In the genomic region with DNA sequence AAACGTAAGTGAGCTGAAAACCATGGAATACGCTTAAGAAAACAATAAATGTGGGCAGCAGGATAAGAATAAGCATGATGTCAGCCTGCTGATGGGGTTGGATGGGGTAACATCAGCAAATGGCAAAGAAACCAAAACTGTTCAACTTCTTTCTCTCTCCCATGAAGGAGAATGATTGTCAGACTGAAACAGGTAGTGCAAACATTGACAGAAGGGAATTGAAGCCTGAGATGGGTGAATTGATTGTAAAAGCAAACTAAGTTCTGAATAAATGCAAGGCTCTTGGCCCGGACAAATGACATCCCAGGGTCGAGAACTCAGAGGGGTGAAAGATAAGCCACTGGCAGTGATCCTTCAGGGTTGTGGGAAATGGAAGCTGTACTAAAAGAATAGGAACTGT, we compare ENCODE assay signal across 19 cellular contexts.
DNase-seq lines count a peak whose midpoint lies in the region; ATAC-seq and TF ChIP-seq lines count a peak whose summit lies in the region.
"Had no signal": no experiment of that assay in that cellular context is flagged by ENCODE, and none has a peak within 500 bp of the region (broad histone marks: within the 10 kb centered on the region; RNA-seq: fewer than 3 reads in every experiment).

No MANE protein-coding gene starts in this region.

- DNase-seq in CD1c-positive myeloid dendritic cell (ENCODE audit: extremely low spot score) (peak; percentile 51), GM12865 (ENCODE audit: low read depth) (peak; percentile 64), left lobe of liver (ENCODE audit: low spot score) (no peak)
- no peak for DNase-seq in stimulated activated CD4-positive, alpha-beta T cell treated with anti-CD3 and anti-CD28 coated beads, Interleukin-2, amount 100 ng/mL, for 24 hours
- no peak for DNase-seq in activated effector memory CD4-positive, alpha-beta T cell treated with anti-CD3 and anti-CD28 coated beads, Interleukin-2, amount 50 U/mL, for 16 hours
- DNase-seq: activated naive CD8-positive, alpha-beta T cell treated with anti-CD3 and anti-CD28 coated beads, Interleukin-2, amount 10 ng/mL, durations not matched to agents 7 days and 5 days; BE2C; DMS 273 treated with DMSO at 0.1 percent for 48 hours; foreskin melanocyte; MM.1S; natural killer cell; NCI-H2029 treated with DMSO at 0.1 percent for 48 hours; psoas muscle; stimulated activated CD4-positive, alpha-beta T cell treated with anti-CD3 and anti-CD28 coated beads, Interleukin-15, amount 100 ng/mL, for 24 hours had no signal

- H3K9ac ChIP-seq in OCI-LY1 (ENCODE audit: low read length) = no peak overlapping the region

- no peaks in the 10 kb centered on the region for H3K36me3 ChIP-seq in OCI-LY1 (ENCODE audit: insufficient read depth, low read length)
- H3K36me3 ChIP-seq: BE2C had no signal

- H3F3A ChIP-seq in OCI-LY1 (ENCODE audit: insufficient read depth, low read length) = peaks cover 4% of the 10 kb centered on the region; the same call in 1 of the 2 replicates

- no peak overlapping the region for H2AFZ ChIP-seq in OCI-LY1 (ENCODE audit: low read length)
- H2AFZ ChIP-seq: GM23338 had no signal

- no peaks in the 10 kb centered on the region for H4K20me1 ChIP-seq in OCI-LY1 (ENCODE audit: insufficient read depth, low read length)

- peaks cover 80% of the 10 kb centered on the region for H3K4me1 ChIP-seq in OCI-LY1 (ENCODE audit: insufficient read depth, low read length, severe bottlenecking)
- H3K4me1 ChIP-seq: BE2C had no signal

- no peaks in the 10 kb centered on the region for H3K9me2 ChIP-seq in OCI-LY1 (ENCODE audit: low read depth, low read length)

- no peaks in the 10 kb centered on the region for H3K27me3 ChIP-seq in OCI-LY1 (ENCODE audit: insufficient read depth, low read length)
- H3K27me3 ChIP-seq: BE2C had no signal

- peak overlapping the region; percentile 29 for H3K27ac ChIP-seq in OCI-LY1 (ENCODE audit: low read depth, low read length, poor library complexity, severe bottlenecking)
- H3K27ac ChIP-seq: psoas muscle, VCaP had no signal

- peak; percentile 51 for ATAC-seq in left lobe of liver
- ATAC-seq in GM19023 (IDR thresholded peaks at IDR 0.05; ENCODE audit: unreplicated experiment) = no peak
- ATAC-seq: GM23338, natural killer cell, psoas muscle had no signal

- H3K79me2 ChIP-seq in OCI-LY1 (ENCODE audit: insufficient read depth, low read length) = no peaks in the 10 kb centered on the region

- H3K9me3 ChIP-seq in OCI-LY1 (ENCODE audit: low read length) = no peaks in the 10 kb centered on the region
- H3K9me3 ChIP-seq: BE2C, psoas muscle had no signal

- TF ChIP-seq CTCF in GM12865 (IDR thresholded peaks at IDR 0.05; ENCODE audit: insufficient read depth, low read depth, low read length, missing control alignments) = no peak
- no peak for TF ChIP-seq CTCF in OCI-LY1 (IDR thresholded peaks at IDR 0.05; ENCODE audit: low read length)

- H3K4me2 ChIP-seq in OCI-LY1 (ENCODE audit: low read length) = no peak overlapping the region
- H3K4me2 ChIP-seq: GM23338 had no signal

- no peak overlapping the region for H3K4me3 ChIP-seq in GM12865 (ENCODE audit: low read depth, low read length)
- no peak overlapping the region for H3K4me3 ChIP-seq in OCI-LY1 (ENCODE audit: low read depth, low read length, poor library complexity, severe bottlenecking)
- H3K4me3 ChIP-seq: GM23338, lung, psoas muscle had no signal

Comparison
In these comparisons a context has a peak if more than half of its experiments do, and no peak if none do; other contexts are left out.
1. DNase-seq: peak in CD1c-positive myeloid dendritic cell (single experiment) and GM12865 (single experiment); none in left lobe of liver (single experiment), stimulated activated CD4-positive, alpha-beta T cell treated with anti-CD3 and anti-CD28 coated beads, Interleukin-2, amount 100 ng/mL, for 24 hours (0 of 2) and activated effector memory CD4-positive, alpha-beta T cell treated with anti-CD3 and anti-CD28 coated beads, Interleukin-2, amount 50 U/mL, for 16 hours (single experiment).